Comparison of ENCODE assay signal across 15 cellular contexts in the genomic region with DNA sequence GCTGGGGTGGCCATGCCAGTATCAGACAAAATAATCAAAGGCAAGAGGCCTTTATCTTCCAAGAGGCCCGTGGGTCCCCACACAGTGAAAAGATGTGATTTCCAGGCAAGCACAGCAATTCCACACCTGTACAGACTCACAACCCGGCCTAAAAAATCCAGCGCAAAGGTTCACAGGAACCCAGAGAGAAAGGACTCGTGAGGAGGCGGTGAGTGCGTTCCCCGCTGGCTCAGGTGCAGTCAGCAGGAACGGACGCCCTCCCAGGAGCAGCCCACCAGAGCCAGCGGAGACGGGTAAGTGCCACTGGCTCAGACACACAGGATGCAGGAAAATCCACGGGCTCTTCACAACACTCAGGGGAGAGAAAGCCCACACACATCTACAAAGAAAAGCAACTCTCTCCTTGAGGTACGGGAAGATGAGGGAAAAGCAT. TPM values are rescaled to one million over a fixed set of nuclear protein-coding genes. Genes with fewer than 3 reads are reported as not detected.
DNase-seq lines count a peak whose midpoint lies in the region; ATAC-seq, FAIRE-seq and TF ChIP-seq lines count a peak whose summit lies in the region.
"Had no signal": no experiment of that assay in that cellular context is flagged by ENCODE, and none has a peak within 500 bp of the region (broad histone marks: within the 10 kb centered on the region; RNA-seq: fewer than 3 reads in every experiment).

No MANE protein-coding gene starts in this region.

- no peak for TF ChIP-seq POLR2A in gastroesophageal sphincter (IDR thresholded peaks at IDR 0.05)

- H3K36me3 ChIP-seq in Loucy (ENCODE audit: insufficient read depth, low read length), result no peaks in the 10 kb centered on the region
- peaks cover 11 to 17% of the 10 kb centered on the region in 2 experiments for H3K36me3 ChIP-seq in keratinocyte (ENCODE audit: control insufficient read depth in 2 of 2, extremely low read depth in 1 of 2, insufficient read depth in 2 of 2, low read length in 2 of 2)
- H3K36me3 ChIP-seq in osteoblast (ENCODE audit: insufficient read depth, low read length), result peaks cover 11% of the 10 kb centered on the region
- peaks cover 0 to 21% of the 10 kb centered on the region in 2 donors for H3K36me3 ChIP-seq in gastroesophageal sphincter

- peaks cover 89% of the 10 kb centered on the region for H3K79me2 ChIP-seq in Loucy (ENCODE audit: insufficient read depth, low read length)
- peaks cover 85% of the 10 kb centered on the region for H3K79me2 ChIP-seq in keratinocyte (ENCODE audit: control insufficient read depth, insufficient read depth, low read length)
- peaks cover 93% of the 10 kb centered on the region for H3K79me2 ChIP-seq in osteoblast (ENCODE audit: insufficient read depth, low read length)

- no peak overlapping the region for H3K27ac ChIP-seq in keratinocyte (ENCODE audit: control insufficient read depth, insufficient read depth, low read length)
- no peak overlapping the region for H3K27ac ChIP-seq in osteoblast (ENCODE audit: low read depth, low read length)
- peak overlapping the region in 2 of 4 donors; percentile 80 to 90 for H3K27ac ChIP-seq in gastroesophageal sphincter

- H3K4me3 Mint-ChIP-seq in T-cell, result peak overlapping the region in 1 of 3 donors; percentile 23
- H3K4me3 Mint-ChIP-seq: activated naive CD8-positive, alpha-beta T cell treated with anti-CD3 and anti-CD28 coated beads for 36 hours; immature natural killer cell had no signal

- 69 to 78% methylated on average over 6 to 10 of the region's 13 CpGs for WGBS in gastroesophageal sphincter (ENCODE audit: low coverage in 1 of 2), 2 donors

- H3K27me3 ChIP-seq in Loucy (ENCODE audit: insufficient read depth, low read length, poor library complexity, severe bottlenecking) (no peaks in the 10 kb centered on the region), keratinocyte (ENCODE audit: control insufficient read depth, extremely low read depth, insufficient read depth, low read length) (no peaks in the 10 kb centered on the region), osteoblast (ENCODE audit: insufficient read depth, low read length) (no peaks in the 10 kb centered on the region), gastroesophageal sphincter (no peaks in the 10 kb centered on the region)

- H3K4me3 ChIP-seq in Loucy (ENCODE audit: low read length, poor library complexity, severe bottlenecking) (no peak overlapping the region), keratinocyte (ENCODE audit: control insufficient read depth in 2 of 3, extremely low read depth in 1 of 3, insufficient read depth in 2 of 3, low read depth in 1 of 3, low read length in 3 of 3) (no peak overlapping the region), osteoblast (ENCODE audit: insufficient read depth, low read length) (no peak overlapping the region), gastroesophageal sphincter (no peak overlapping the region)

- FAIRE-seq in keratinocyte (lab: Jason Lieb, UNC) (no peak), GM19239 (lab: Jason Lieb, UNC) (no peak)

- no peaks in the 10 kb centered on the region for H3F3A ChIP-seq in Loucy (ENCODE audit: low read depth)

- dilution Hi-C loops in keratinocyte (cut with MboI; ENCODE audit: extremely low pct_ligation_motif_present, low sequenced_read_pairs), result no loop called here

- H3K9me3 ChIP-seq in Loucy (ENCODE audit: insufficient read depth, low read depth, low read length) (no peaks in the 10 kb centered on the region), keratinocyte (ENCODE audit: control insufficient read depth, low read depth, low read length) (no peaks in the 10 kb centered on the region), osteoblast (ENCODE audit: low read depth, low read length) (no peaks in the 10 kb centered on the region), gastroesophageal sphincter (no peaks in the 10 kb centered on the region)

- no peaks in the 10 kb centered on the region for H3K9me2 ChIP-seq in Loucy (replicated peaks; ENCODE audit: low read depth, low read length)

- CTCF ChIA-PET in T-cell (lab: Charles Lee), result no interaction called here

- TF ChIP-seq EP300 in gastroesophageal sphincter (IDR thresholded peaks at IDR 0.05), result no peak

- POLR2A ChIA-PET in T-cell (lab: Charles Lee), result no interaction called here

- no peak for ATAC-seq in gastroesophageal sphincter
- ATAC-seq in T-cell (replicated peaks in 1 of 4), result no peak
- ATAC-seq in HG02642 (IDR thresholded peaks at IDR 0.05; ENCODE audit: poor library complexity, unreplicated experiment), result no peak
- ATAC-seq: Panc1 had no signal

- H3K4me1 Mint-ChIP-seq in T-cell, result peaks cover 57 to 61% (median 58%) of the 10 kb centered on the region in 3 donors

- H3K4me1 ChIP-seq in Loucy (ENCODE audit: insufficient read depth, low read length, poor library complexity, severe bottlenecking), result peaks cover 22% of the 10 kb centered on the region
- H3K4me1 ChIP-seq in keratinocyte (ENCODE audit: control insufficient read depth, extremely low read depth, insufficient read depth, low read length), result peaks cover 44% of the 10 kb centered on the region
- peaks cover 10% of the 10 kb centered on the region for H3K4me1 ChIP-seq in osteoblast (ENCODE audit: insufficient read depth, low read length)
- peaks cover 0 to 91% (median 49%) of the 10 kb centered on the region in 3 donors for H3K4me1 ChIP-seq in gastroesophageal sphincter

- no peak overlapping the region for H3K27ac Mint-ChIP-seq in T-cell
- H3K27ac Mint-ChIP-seq: activated naive CD8-positive, alpha-beta T cell treated with anti-CD3 and anti-CD28 coated beads for 36 hours; immature natural killer cell had no signal

- no peaks in the 10 kb centered on the region for H3K27me3 Mint-ChIP-seq in T-cell
- H3K27me3 Mint-ChIP-seq: activated naive CD8-positive, alpha-beta T cell treated with anti-CD3 and anti-CD28 coated beads for 36 hours had no signal

- no peaks in the 10 kb centered on the region for H3K9me3 Mint-ChIP-seq in T-cell
- H3K9me3 Mint-ChIP-seq: activated naive CD8-positive, alpha-beta T cell treated with anti-CD3 and anti-CD28 coated beads for 36 hours; immature natural killer cell had no signal

- peaks cover 3% of the 10 kb centered on the region for H3K36me3 Mint-ChIP-seq in T-cell

- TF ChIP-seq CTCF in Loucy (conservative IDR thresholded peaks at IDR 0.05; ENCODE audit: low read length), result no peak
- TF ChIP-seq CTCF in keratinocyte (optimal IDR thresholded peaks at IDR 0.05 in 1 of 3, IDR thresholded peaks at IDR 0.05 in 1 of 3, conservative IDR thresholded peaks at IDR 0.05 in 1 of 3; ENCODE audit: extremely low read depth in 1 of 3, insufficient read depth in 2 of 3, low read length in 3 of 3), result no peak
- TF ChIP-seq CTCF in osteoblast (IDR thresholded peaks at IDR 0.05; ENCODE audit: extremely low read depth, low read depth, low read length), result no peak
- no peak for TF ChIP-seq CTCF in gastroesophageal sphincter (IDR thresholded peaks at IDR 0.05)

- H2AFZ ChIP-seq in Loucy (ENCODE audit: low read length), result no peak overlapping the region
- no peak overlapping the region for H2AFZ ChIP-seq in keratinocyte (ENCODE audit: control insufficient read depth, low read length)
- H2AFZ ChIP-seq in osteoblast (ENCODE audit: low read length), result no peak overlapping the region

- H4K20me1 ChIP-seq in Loucy (ENCODE audit: insufficient read depth, low read length, poor library complexity, severe bottlenecking) (peaks cover 52% of the 10 kb centered on the region), keratinocyte (ENCODE audit: control insufficient read depth, extremely low read depth, insufficient read depth, low read length) (peaks cover 18% of the 10 kb centered on the region), osteoblast (ENCODE audit: insufficient read depth, low read length) (peaks cover 77% of the 10 kb centered on the region)

- H3K4me2 ChIP-seq in Loucy (ENCODE audit: low read depth, low read length, poor library complexity, severe bottlenecking), result peak overlapping the region; percentile 14
- peak overlapping the region; percentile 77 for H3K4me2 ChIP-seq in keratinocyte (ENCODE audit: control insufficient read depth, extremely low read depth, insufficient read depth, low read depth, low read length)
- H3K4me2 ChIP-seq in osteoblast (ENCODE audit: insufficient read depth, low read length), result no peak overlapping the region

- peaks cover 4% of the 10 kb centered on the region for H3K9me1 ChIP-seq in keratinocyte (ENCODE audit: control insufficient read depth, extremely low read depth, insufficient read depth, low read length)

- H3K9ac ChIP-seq in Loucy (ENCODE audit: low read depth, low read length, poor library complexity, severe bottlenecking), result no peak overlapping the region
- no peak overlapping the region for H3K9ac ChIP-seq in keratinocyte (ENCODE audit: control insufficient read depth, extremely low read depth, insufficient read depth, low read length)

- DNase-seq in Ammon's horn (ENCODE audit: low spot score), result peak; percentile 0
- DNase-seq in keratinocyte (ENCODE audit: low read depth, low spot score), result no peak
- DNase-seq in osteoblast (ENCODE audit: insufficient read length, low spot score, missing footprints), result peak; percentile 48
- DNase-seq in GM19239 (ENCODE audit: insufficient read length, low spot score), result no peak
- no peak for DNase-seq in T-cell
- DNase-seq: activated naive CD8-positive, alpha-beta T cell treated with anti-CD3 and anti-CD28 coated beads for 36 hours; DMS153; immature natural killer cell; NCI-H2029; NCI-H526; SW 1271 had no signal

RNA-seq across cellular contexts. Expression of a gene that starts 4.4 kb away (rescaled TPM):
- polyA plus RNA-seq in keratinocyte, result 40.2 to 89.3 TPM (median 73.8 TPM) in 3 replicates
- polyA plus RNA-seq in keratinocyte (2011; ENCODE audit: low read depth), result 42.4 TPM
- polyA plus RNA-seq in keratinocyte (2011; cell fraction: cytosol; rRNA removed), result 59.4 and 104 TPM in 2 replicates
- polyA plus RNA-seq in keratinocyte (2011; cell fraction: nucleus; rRNA removed), result 61.6 and 80.3 TPM in 2 replicates
- polyA plus RNA-seq in keratinocyte (2012; ENCODE audit: low replicate concordance), result 67.5 and 77.7 TPM in 2 replicates
- polyA minus RNA-seq in keratinocyte, result 69.0 to 167 TPM (median 81.6 TPM) in 3 replicates
- polyA minus RNA-seq in keratinocyte (2011; cell fraction: cytosol; rRNA and poly(A)+ RNA removed), result 104 TPM
- 34.6 and 41.6 TPM in 2 replicates for polyA minus RNA-seq in keratinocyte (2011; cell fraction: nucleus; rRNA and poly(A)+ RNA removed)
- total RNA-seq in osteoblast (30.8 and 35.9 TPM in 2 replicates), gastroesophageal sphincter (10 to 100 TPM; 42.3 to 70.6 (median 49.1) TPM), T-cell (10 to 100 TPM; 44.4 to 54.1 (median 50.8) TPM)

Comparison
In these comparisons a context has a peak if more than half of its experiments do, and no peak if none do; other contexts are left out.
1. DNase-seq: peak in Ammon's horn (single experiment) and osteoblast (single experiment); none in keratinocyte (single experiment), GM19239 (single experiment) and T-cell (0 of 34).